27 cellular contexts compared by ENCODE assay signal in the genomic region with DNA sequence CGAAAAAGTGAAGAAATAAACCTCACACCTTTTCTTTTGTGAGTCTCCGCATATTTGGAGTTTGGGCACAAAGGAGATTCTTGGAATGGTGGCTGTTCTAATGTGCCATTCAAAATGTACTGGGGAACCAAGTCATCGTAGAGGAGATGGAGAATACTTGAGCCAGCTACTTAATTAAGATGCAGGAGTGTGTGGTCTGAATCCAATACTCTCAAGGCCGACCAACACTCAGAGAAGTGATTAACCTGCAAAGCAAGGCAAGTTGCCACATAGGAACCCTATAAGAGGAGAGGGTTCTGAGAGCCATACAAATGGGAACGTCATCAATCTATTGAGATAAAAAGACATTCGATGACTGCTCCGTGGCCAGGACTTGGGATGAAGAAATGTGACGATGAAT.
"Had no signal": no experiment of that assay in that cellular context is flagged by ENCODE, and none has a peak within 500 bp of the region (broad histone marks: within the 10 kb centered on the region; RNA-seq: fewer than 3 reads in every experiment).

No MANE protein-coding gene starts in this region.

- H3K4me1 ChIP-seq: neural progenitor cell, parathyroid adenoma, psoas muscle, spleen, suprapubic skin, testis, tibial artery, transverse colon, vagina had no signal

- H3K27ac ChIP-seq: neural progenitor cell, ovary, parathyroid adenoma, psoas muscle, skin epidermis, spleen, suprapubic skin, testis, tibial artery, transverse colon, vagina had no signal

- DNase-seq: natural killer cell; occipital lobe; ovary; posterior cingulate gyrus; psoas muscle; right cardiac atrium; spleen; stimulated activated CD4-positive, alpha-beta T cell treated with anti-CD3 and anti-CD28 coated beads, Interleukin-12 subunit alpha, Interleukin-12 subunit beta, amount 100 ng/mL, for 4 hours; stimulated activated CD4-positive, alpha-beta T cell treated with anti-CD3 and anti-CD28 coated beads, Interleukin-1b, Interleukin-23, amount 100 ng/mL, for 48 hours; stimulated activated CD4-positive, alpha-beta T cell treated with anti-CD3 and anti-CD28 coated beads, Interleukin-4, amount 100 ng/mL, for 1 hour; stimulated activated CD4-positive, alpha-beta T cell treated with anti-CD3 and anti-CD28 coated beads, Interleukin-4, amount 100 ng/mL, for 4 hours; stimulated activated CD8-positive, alpha-beta memory T cell treated with anti-CD3 and anti-CD28 coated beads, Interleukin-4, amount 100 ng/mL, for 48 hours; stimulated activated naive CD4-positive, alpha-beta T cell; stimulated activated naive CD8-positive, alpha-beta T cell treated with anti-CD3 and anti-CD28 coated beads, Interleukin-15, amount 100 ng/mL, for 72 hours; stimulated activated naive CD8-positive, alpha-beta T cell treated with anti-CD3 and anti-CD28 coated beads, Interleukin-15, Interleukin-2, amounts not matched to agents 100 U/mL and 50 U/mL, for 24 hours; substantia nigra; testis; tibial artery; transverse colon had no signal

- ATAC-seq: natural killer cell; psoas muscle; right cardiac atrium; sciatic nerve; stimulated activated memory B cell treated with anti-CD40 and anti-IgM and Interleukin-4, amounts not matched to agents 10 μg/mL and 1 μg/mL and 100 μg/mL, for 72 hours; stimulated activated naive CD8-positive, alpha-beta T cell treated with anti-CD3 and anti-CD28 coated beads, Interleukin-15, amount 100 ng/mL, for 72 hours; stimulated activated naive CD8-positive, alpha-beta T cell treated with anti-CD3 and anti-CD28 coated beads, Interleukin-15, Interleukin-2, amounts not matched to agents 100 U/mL and 50 U/mL, for 24 hours had no signal

- H3K36me3 ChIP-seq: neural progenitor cell, ovary, spleen, suprapubic skin, tibial artery, transverse colon, vagina had no signal

- H3K27me3 ChIP-seq: neural progenitor cell, ovary, spleen, suprapubic skin, testis, tibial artery, transverse colon, vagina had no signal

- H3K9me3 ChIP-seq: ovary, psoas muscle, suprapubic skin, testis, tibial artery, transverse colon, vagina had no signal

- H3K4me3 ChIP-seq: neural progenitor cell, ovary, psoas muscle, skin epidermis, smooth muscle cell, spleen, suprapubic skin, testis, tibial artery, transverse colon, vagina had no signal
